ENCODE assay signal across 8 cellular contexts in the genomic region with DNA sequence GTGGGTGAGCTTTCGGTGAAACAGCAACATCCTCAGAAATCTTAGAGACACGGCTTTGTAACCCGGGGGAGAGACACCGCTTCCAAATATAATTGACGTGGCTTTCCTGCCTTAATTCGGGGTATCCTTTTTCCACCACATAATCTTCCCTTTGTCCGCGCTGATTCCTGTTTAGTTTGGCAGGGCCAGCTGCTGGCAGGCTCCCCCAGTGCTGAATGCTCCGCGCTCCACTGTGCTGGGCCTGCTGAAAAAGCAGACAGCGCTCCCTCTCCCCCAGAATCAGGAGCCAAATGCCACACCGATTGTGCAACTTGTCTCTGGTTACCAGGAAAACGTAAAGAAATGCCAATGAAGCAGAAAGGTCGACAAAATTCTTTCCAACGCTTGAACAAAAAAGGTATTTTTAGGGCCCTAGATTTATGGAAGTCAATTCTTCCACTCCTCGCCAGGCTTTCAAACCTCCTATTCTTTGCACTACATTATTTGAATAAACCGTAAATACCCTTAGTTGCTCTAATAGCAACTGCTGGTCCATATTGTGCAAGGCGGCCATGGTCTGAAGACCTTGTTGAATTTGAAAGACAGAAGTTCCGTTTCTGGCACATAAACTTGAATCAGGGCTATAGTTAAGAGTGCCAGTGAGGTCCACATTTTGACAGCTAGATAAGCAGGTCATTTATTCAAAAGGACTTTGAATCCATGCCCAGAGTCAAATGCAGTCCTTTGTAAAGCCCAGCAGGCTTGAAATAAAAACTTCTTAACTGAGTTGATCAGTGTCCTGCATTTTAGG.
DNase-seq lines count a peak whose midpoint lies in the region; ATAC-seq and TF ChIP-seq lines count a peak whose summit lies in the region.

No MANE protein-coding gene starts in this region.

- H3K27me3 ChIP-seq in brain microvascular endothelial cell (replicated peaks) = no peaks in the 10 kb centered on the region
- H3K27me3 ChIP-seq in layer of hippocampus (ENCODE audit: control insufficient read depth, insufficient read depth, low read length) = no peaks in the 10 kb centered on the region

- peak; percentile 2 for TF ChIP-seq CTCF in brain microvascular endothelial cell (IDR thresholded peaks at IDR 0.05; ENCODE audit: low read depth, low read length, missing control alignments)

- peak; percentile 78 to 84 for DNase-seq in NCI-H446 (lab: John Stamatoyannopoulos, UW)
- DNase-seq in brain microvascular endothelial cell = peak; percentile 53
- DNase-seq in stromal cell of bone marrow (ENCODE audit: low read depth) = peak; percentile 54
- no peak for DNase-seq in stimulated activated naive CD4-positive, alpha-beta T cell treated with Interleukin-2 at 50 U/mL for 16 hours (lab: John Stamatoyannopoulos, UW)
- no peak for DNase-seq in NCI-H82 (lab: John Stamatoyannopoulos, UW)

- H3K4me3 ChIP-seq in brain microvascular endothelial cell (ENCODE audit: low read depth, low read length) = peak overlapping the region; percentile 43

- H3K27ac ChIP-seq in brain microvascular endothelial cell (no peak overlapping the region), layer of hippocampus (ENCODE audit: low read depth, low read length) (peak overlapping the region; percentile 91)

- ATAC-seq in GM21526 (IDR thresholded peaks at IDR 0.05; ENCODE audit: low FRiP score, unreplicated experiment) = no peak
- ATAC-seq in HG02981 (IDR thresholded peaks at IDR 0.05; ENCODE audit: unreplicated experiment) = no peak

- in situ Hi-C loops in brain microvascular endothelial cell (cut with HindIII; ENCODE audit: low pct_ligation_motif_present, low sequenced_read_pairs) = no loop called here

- no peaks in the 10 kb centered on the region for H3K36me3 ChIP-seq in brain microvascular endothelial cell (replicated peaks)

Comparison
In these comparisons a context has a peak if more than half of its experiments do, and no peak if none do; other contexts are left out.
1. DNase-seq: peak in NCI-H446 (2 of 2), brain microvascular endothelial cell (single experiment) and stromal cell of bone marrow (single experiment); none in stimulated activated naive CD4-positive, alpha-beta T cell treated with Interleukin-2 at 50 U/mL for 16 hours (single experiment) and NCI-H82 (single experiment).